13 cellular contexts compared by ENCODE assay signal in genomic region chr1:207620573-207620893, GRCh38. TPM values are rescaled to one million over a fixed set of nuclear protein-coding genes. Genes with fewer than 3 reads are reported as not detected.
DNase-seq lines count a peak whose midpoint lies in the region; ATAC-seq and TF ChIP-seq lines count a peak whose summit lies in the region.
"Had no signal": no experiment of that assay in that cellular context is flagged by ENCODE, and none has a peak within 500 bp of the region (broad histone marks: within the 10 kb centered on the region; RNA-seq: fewer than 3 reads in every experiment).

No MANE protein-coding gene starts in this region.

- WGBS in gastroesophageal sphincter (ENCODE audit: low coverage in 1 of 2), 2 donors, result 84 to 92% methylated on average over 2 of the region's 2 CpGs

- H3K4me3 Mint-ChIP-seq in CD14-positive monocyte (no peak overlapping the region), neural crest cell (no peak overlapping the region)
- H3K4me3 Mint-ChIP-seq: CD8-positive, alpha-beta T cell had no signal

- TF ChIP-seq EP300 in gastroesophageal sphincter (IDR thresholded peaks at IDR 0.05), result no peak

- H3K27me3 Mint-ChIP-seq in CD14-positive monocyte (ENCODE audit: low read depth in 3 of 3) (no peaks in the 10 kb centered on the region), neural crest cell (ENCODE audit: low read depth) (no peaks in the 10 kb centered on the region)

- no peak overlapping the region for H2AFZ ChIP-seq in KMS-11 (ENCODE audit: low read depth)

- H3K4me1 ChIP-seq in KMS-11 (ENCODE audit: low read depth, poor library complexity, severe bottlenecking) (no peaks in the 10 kb centered on the region), gastroesophageal sphincter (no peaks in the 10 kb centered on the region)
- H3K4me1 ChIP-seq: Peyer's patch had no signal

- no peaks in the 10 kb centered on the region for H4K20me1 ChIP-seq in KMS-11 (ENCODE audit: insufficient read depth)

- no peak overlapping the region for H3K9ac ChIP-seq in KMS-11
- H3K9ac ChIP-seq: SK-N-SH had no signal

- H3K27ac ChIP-seq in KMS-11, result no peak overlapping the region
- H3K27ac ChIP-seq in VCaP, result no peak overlapping the region
- no peak overlapping the region for H3K27ac ChIP-seq in gastroesophageal sphincter
- H3K27ac ChIP-seq: Peyer's patch had no signal

- intact Hi-C loops in CD14-positive monocyte (cut with micrococcal nuclease), result no loop called here

- no peaks in the 10 kb centered on the region for H3K9me3 ChIP-seq in gastroesophageal sphincter
- H3K9me3 ChIP-seq: Peyer's patch, SK-N-SH had no signal

- no peak overlapping the region for H3K4me2 ChIP-seq in KMS-11
- H3K4me2 ChIP-seq: SK-N-SH had no signal

- H3K9me3 Mint-ChIP-seq in CD14-positive monocyte (peaks cover 2 to 6% (median 4%) of the 10 kb centered on the region in 7 donors), neural crest cell (peaks cover 4% of the 10 kb centered on the region)
- H3K9me3 Mint-ChIP-seq: CD8-positive, alpha-beta T cell had no signal

- peaks cover 2% of the 10 kb centered on the region for H3K4me1 Mint-ChIP-seq in CD14-positive monocyte
- H3K4me1 Mint-ChIP-seq in neural crest cell, result no peaks in the 10 kb centered on the region

- H3K4me3 ChIP-seq in KMS-11 (IDR thresholded peaks at IDR 0.05; ENCODE audit: insufficient read depth, low read depth, low read length) (no peak overlapping the region), gastroesophageal sphincter (no peak overlapping the region)
- H3K4me3 ChIP-seq: Peyer's patch had no signal

- H3K36me3 Mint-ChIP-seq in CD14-positive monocyte (peaks cover 75 to 90% of the 10 kb centered on the region in 2 donors), neural crest cell (ENCODE audit: low read depth) (no peaks in the 10 kb centered on the region)

- TF ChIP-seq CTCF in CD14-positive monocyte (IDR thresholded peaks at IDR 0.05), result peak; percentile 49
- peak; percentile 33; the same call in 1 of the 2 replicates for TF ChIP-seq CTCF in KMS-11 (conservative IDR thresholded peaks at IDR 0.05; ENCODE audit: low read depth, low read length)
- peak; percentile 58 for TF ChIP-seq CTCF in VCaP (conservative IDR thresholded peaks at IDR 0.05)
- peak; percentile 17 for TF ChIP-seq CTCF in neural crest cell (conservative IDR thresholded peaks at IDR 0.05)
- no peak for TF ChIP-seq CTCF in gastroesophageal sphincter (IDR thresholded peaks at IDR 0.05)

- H3K27ac Mint-ChIP-seq in CD14-positive monocyte, result no peak overlapping the region
- no peak overlapping the region for H3K27ac Mint-ChIP-seq in neural crest cell (ENCODE audit: unreplicated experiment)
- H3K27ac Mint-ChIP-seq: CD8-positive, alpha-beta T cell had no signal

- H3K79me2 ChIP-seq in KMS-11 (ENCODE audit: insufficient read depth, low read depth), result no peaks in the 10 kb centered on the region

- TF ChIP-seq POLR2A in gastroesophageal sphincter (IDR thresholded peaks at IDR 0.05), result no peak

- H3K27me3 ChIP-seq in KMS-11 (ENCODE audit: insufficient read depth, low read depth) (no peaks in the 10 kb centered on the region), gastroesophageal sphincter (peaks cover 3% of the 10 kb centered on the region)
- H3K27me3 ChIP-seq: Peyer's patch had no signal

- H3K36me3 ChIP-seq in KMS-11 (ENCODE audit: insufficient read depth) (no peaks in the 10 kb centered on the region), gastroesophageal sphincter (no peaks in the 10 kb centered on the region)
- H3K36me3 ChIP-seq: Peyer's patch had no signal

- DNase-seq in CD14-positive monocyte (ENCODE audit: low spot score) (no peak), neural crest cell (ENCODE audit: low read depth, low spot score) (no peak), epidermal melanocyte (ENCODE audit: insufficient read length, low spot score) (no peak), AG20443 (ENCODE audit: low spot score) (no peak)
- DNase-seq: CD8-positive, alpha-beta T cell; DMS79 treated with DMSO at 0.1 percent for 48 hours; Peyer's patch had no signal

- no peak for ATAC-seq in gastroesophageal sphincter

RNA-seq across cellular contexts. Expression of gene CR1L, which starts 24.4 kb away (rescaled TPM):
- not detected for polyA plus RNA-seq in CD14-positive monocyte
- total RNA-seq in neural crest cell (not detected in 2 replicates), gastroesophageal sphincter (not detected)
- total RNA-seq: CD8-positive, alpha-beta T cell; G401; NCI-H460; Peyer's patch had no signal
- polyA plus RNA-seq: SK-N-SH had no signal

Comparison
In these comparisons a context has a peak if more than half of its experiments do, and no peak if none do; other contexts are left out.
1. CTCF ChIP-seq: peak in CD14-positive monocyte (single experiment), KMS-11 (single experiment), VCaP (single experiment) and neural crest cell (single experiment); none in gastroesophageal sphincter (0 of 4).